ENCODE assay signal across 17 cellular contexts in genomic region chr21:45987121-45987711, GRCh38. TPM values are rescaled to one million over a fixed set of nuclear protein-coding genes. Genes with fewer than 3 reads are reported as not detected.
DNase-seq lines count a peak whose midpoint lies in the region; ATAC-seq and TF ChIP-seq lines count a peak whose summit lies in the region.
"Had no signal": no experiment of that assay in that cellular context is flagged by ENCODE, and none has a peak within 500 bp of the region (broad histone marks: within the 10 kb centered on the region; RNA-seq: fewer than 3 reads in every experiment).

No MANE protein-coding gene starts in this region.

- ATAC-seq in RWPE2 (ENCODE audit: low read depth) (no peak), left cardiac atrium (no peak), sciatic nerve (no peak), SK-N-SH treated with all-trans-retinoic acid at 6 μM for 48 hours (no peak)
- ATAC-seq: GM12878 had no signal

- H3K27me3 ChIP-seq in RWPE2 (ENCODE audit: insufficient read depth, poor library complexity, severe bottlenecking), result no peaks in the 10 kb centered on the region

- intact Hi-C loops in left cardiac atrium (cut with DNase I) (no loop called here), sciatic nerve (cut with DNase I) (no loop called here)

- DNase-seq in AG10803 (ENCODE audit: low read depth) (no peak), RWPE2 (ENCODE audit: low spot score) (peak; percentile 70), left cardiac atrium (peak; percentile 25), sciatic nerve (ENCODE audit: low spot score) (peak; percentile 59), NCI-H446 (lab: John Stamatoyannopoulos, UW) (no peak), NCI-H2196 (lab: John Stamatoyannopoulos, UW; ENCODE audit: unreplicated experiment) (no peak)
- DNase-seq in activated CD8-positive, alpha-beta memory T cell treated with anti-CD3 and anti-CD28 coated beads, Interleukin-2, amount 50 U/mL, for 48 hours, result no peak
- DNase-seq: activated CD4-positive, CD25-positive, alpha-beta regulatory T cell treated with anti-CD3 and anti-CD28 coated beads, Interleukin-2, amount 50 U/mL, for 72 hours; activated T-cell treated with anti-CD3 and anti-CD28 coated beads for 4 hours; caudate nucleus; effector memory CD4-positive, alpha-beta T cell; NCI-H1436 treated with DMSO at 0.1 percent for 48 hours; NCI-H226 had no signal

- no peaks in the 10 kb centered on the region for H3K36me3 ChIP-seq in RWPE2 (ENCODE audit: low read depth)

- peak overlapping the region; percentile 96 for H3K4me3 ChIP-seq in AG10803 (ENCODE audit: low read length)
- no peak overlapping the region for H3K4me3 ChIP-seq in RWPE2 (ENCODE audit: severe bottlenecking)
- H3K4me3 ChIP-seq: GM12878 had no signal

- H3K4me1 ChIP-seq in RWPE2 (ENCODE audit: insufficient read depth, poor library complexity, severe bottlenecking), result no peaks in the 10 kb centered on the region
- H3K4me1 ChIP-seq: parathyroid adenoma had no signal

- no peak for TF ChIP-seq CTCF in AG10803 (conservative IDR thresholded peaks at IDR 0.05; ENCODE audit: low read length)
- TF ChIP-seq CTCF in RWPE2 (IDR thresholded peaks at IDR 0.05; ENCODE audit: poor library complexity, severe bottlenecking), result no peak

- H3K27ac ChIP-seq in RWPE2 (ENCODE audit: poor library complexity, severe bottlenecking), result no peak overlapping the region
- H3K27ac ChIP-seq: parathyroid adenoma had no signal

- H3K9me3 ChIP-seq in RWPE2 (ENCODE audit: severe bottlenecking), result no peaks in the 10 kb centered on the region
- H3K9me3 ChIP-seq: Caco-2 had no signal

TF ChIP-seq in SK-N-SH treated with all-trans-retinoic acid at 6 μM for 48 hours, 23 proteins besides CTCF, POLR2A, EP300 and RAD21:
- TF ChIP-seq PPARA (CRISPR knock-in tag; IDR thresholded peaks at IDR 0.05; ENCODE audit: borderline replicate concordance), result no peak
- TF ChIP-seq OSR1 (CRISPR knock-in tag; IDR thresholded peaks at IDR 0.05), result no peak
- no peak for TF ChIP-seq TCF4 (CRISPR knock-in tag; IDR thresholded peaks at IDR 0.05; ENCODE audit: borderline replicate concordance)
- TF ChIP-seq PATZ1 (CRISPR knock-in tag; IDR thresholded peaks at IDR 0.05; ENCODE audit: borderline replicate concordance), result no peak
- TF ChIP-seq ZFP3 (CRISPR knock-in tag; IDR thresholded peaks at IDR 0.05), result no peak
- TF ChIP-seq ZC3H10 (CRISPR knock-in tag; IDR thresholded peaks at IDR 0.05), result no peak
- TF ChIP-seq CSDC2 (CRISPR knock-in tag; IDR thresholded peaks at IDR 0.05), result no peak
- TF ChIP-seq ZNF565 (CRISPR knock-in tag; conservative IDR thresholded peaks at IDR 0.05; ENCODE audit: low read depth), result no peak
- TF ChIP-seq RARB (CRISPR knock-in tag; IDR thresholded peaks at IDR 0.05), result no peak
- no peak for TF ChIP-seq CSRNP3 (CRISPR knock-in tag; IDR thresholded peaks at IDR 0.05)
- no peak for TF ChIP-seq SNAI2 (CRISPR knock-in tag; IDR thresholded peaks at IDR 0.05)
- TF ChIP-seq, protein P1, sequence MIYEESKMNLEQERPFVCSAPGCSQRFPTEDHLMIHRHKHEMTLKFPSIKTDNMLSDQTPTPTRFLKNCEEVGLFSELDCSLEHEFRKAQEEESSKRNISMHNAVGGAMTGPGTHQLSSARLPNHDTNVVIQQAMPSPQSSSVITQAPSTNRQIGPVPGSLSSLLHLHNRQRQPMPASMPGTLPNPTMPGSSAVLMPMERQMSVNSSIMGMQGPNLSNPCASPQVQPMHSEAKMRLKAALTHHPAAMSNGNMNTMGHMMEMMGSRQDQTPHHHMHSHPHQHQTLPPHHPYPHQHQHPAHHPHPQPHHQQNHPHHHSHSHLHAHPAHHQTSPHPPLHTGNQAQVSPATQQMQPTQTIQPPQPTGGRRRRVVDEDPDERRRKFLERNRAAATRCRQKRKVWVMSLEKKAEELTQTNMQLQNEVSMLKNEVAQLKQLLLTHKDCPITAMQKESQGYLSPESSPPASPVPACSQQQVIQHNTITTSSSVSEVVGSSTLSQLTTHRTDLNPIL (CRISPR knock-in tag; IDR thresholded peaks at IDR 0.05; ENCODE audit: low read depth), result no peak
- TF ChIP-seq TSHZ2 (CRISPR knock-in tag; IDR thresholded peaks at IDR 0.05), result no peak
- no peak for TF ChIP-seq GLIS3 (CRISPR knock-in tag; IDR thresholded peaks at IDR 0.05)
- TF ChIP-seq ESRRG (CRISPR knock-in tag; IDR thresholded peaks at IDR 0.05), result no peak
- no peak for TF ChIP-seq ZNF70 (CRISPR knock-in tag; IDR thresholded peaks at IDR 0.05)
- no peak for TF ChIP-seq TOX (CRISPR knock-in tag; IDR thresholded peaks at IDR 0.05; ENCODE audit: borderline replicate concordance)
- no peak for TF ChIP-seq BACH2 (CRISPR knock-in tag; IDR thresholded peaks at IDR 0.05; ENCODE audit: borderline replicate concordance)
- TF ChIP-seq ZFP30 (CRISPR knock-in tag; IDR thresholded peaks at IDR 0.05), result no peak
- no peak for TF ChIP-seq ZNF8 (CRISPR knock-in tag; IDR thresholded peaks at IDR 0.05)

RNA-seq across cellular contexts. Expression of gene COL6A1, which starts 5.6 kb away (rescaled TPM):
- 100 to 1,000 TPM; 244 to 247 TPM for total RNA-seq in left cardiac atrium
- total RNA-seq in sciatic nerve, result 247 TPM

Comparison
In these comparisons a context has a peak if more than half of its experiments do, and no peak if none do; other contexts are left out.
1. DNase-seq: peak in RWPE2 (single experiment), left cardiac atrium (single experiment) and sciatic nerve (single experiment); none in AG10803 (single experiment), NCI-H446 (0 of 2), activated CD8-positive, alpha-beta memory T cell treated with anti-CD3 and anti-CD28 coated beads, Interleukin-2, amount 50 U/mL, for 48 hours (single experiment) and NCI-H2196 (single experiment).